ENCODE assay signal across 23 cellular contexts in the genomic region with DNA sequence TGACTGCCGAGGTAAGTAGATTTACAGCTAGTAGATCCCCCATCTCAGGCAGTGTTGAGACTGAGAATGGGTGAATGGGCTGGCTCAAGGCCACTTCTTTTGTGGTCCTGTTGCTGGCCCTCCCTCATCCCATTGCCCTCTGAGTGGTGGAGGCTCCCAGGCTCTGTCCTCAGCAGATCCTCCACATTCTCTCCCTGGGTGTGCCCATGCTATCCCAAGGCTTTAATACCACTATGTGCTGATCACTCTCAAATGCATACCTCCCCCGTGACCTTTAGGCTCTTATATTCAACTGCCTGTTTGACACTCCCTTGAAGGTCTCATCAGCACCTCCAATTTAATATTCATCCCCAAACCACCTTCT.
DNase-seq lines count a peak whose midpoint lies in the region; ATAC-seq, FAIRE-seq and TF ChIP-seq lines count a peak whose summit lies in the region.
"Had no signal": no experiment of that assay in that cellular context is flagged by ENCODE, and none has a peak within 500 bp of the region (broad histone marks: within the 10 kb centered on the region; RNA-seq: fewer than 3 reads in every experiment).

No MANE protein-coding gene starts in this region.

- no peak for TF ChIP-seq CTCF in GM20000 (IDR thresholded peaks at IDR 0.05; ENCODE audit: extremely low read depth, missing control alignments)
- no peak for TF ChIP-seq CTCF in RWPE1 (conservative IDR thresholded peaks at IDR 0.05; ENCODE audit: low read depth)

- ATAC-seq in activated CD8-positive, alpha-beta memory T cell treated with anti-CD3 and anti-CD28 coated beads, Interleukin-2, amount 10 ng/mL, durations not matched to agents 7 days and 5 days = no peak
- ATAC-seq: A549; CD8-positive, alpha-beta T cell had no signal

- DNase-seq in activated CD8-positive, alpha-beta memory T cell treated with anti-CD3 and anti-CD28 coated beads, Interleukin-2, amount 10 ng/mL, durations not matched to agents 7 days and 5 days = peak; percentile 21
- no peak for DNase-seq in activated CD8-positive, alpha-beta memory T cell treated with anti-CD3 and anti-CD28 coated beads, Interleukin-2, amount 50 U/mL, for 48 hours
- DNase-seq in mucosa of gallbladder (ENCODE audit: low spot score) (peak; percentile 1), urothelium cell line (ENCODE audit: low spot score) (no peak), GM20000 (ENCODE audit: low spot score) (no peak), RWPE1 (ENCODE audit: low spot score) (no peak)
- no peak for DNase-seq in stimulated activated CD4-positive, alpha-beta T cell treated with anti-CD3 and anti-CD28 coated beads, Interleukin-4, amount 100 ng/mL, for 1 hour
- DNase-seq: AML-193; Caco-2; Calu3; CD4-positive, alpha-beta T cell; CD8-positive, alpha-beta T cell; DMS79 treated with DMSO at 0.1 percent for 48 hours; GF-D8 had no signal

- no peaks in the 10 kb centered on the region for H3K36me3 Mint-ChIP-seq in activated CD8-positive, alpha-beta memory T cell treated with anti-CD3 and anti-CD28 coated beads, Interleukin-2, amount 10 ng/mL, durations not matched to agents 7 days and 5 days
- H3K36me3 Mint-ChIP-seq: CD8-positive, alpha-beta T cell had no signal

- no peaks in the 10 kb centered on the region for H3K4me1 Mint-ChIP-seq in activated CD8-positive, alpha-beta memory T cell treated with anti-CD3 and anti-CD28 coated beads, Interleukin-2, amount 10 ng/mL, durations not matched to agents 7 days and 5 days
- H3K4me1 Mint-ChIP-seq: B cell had no signal

- H3K27ac Mint-ChIP-seq in activated CD8-positive, alpha-beta memory T cell treated with anti-CD3 and anti-CD28 coated beads, Interleukin-2, amount 10 ng/mL, durations not matched to agents 7 days and 5 days = no peak overlapping the region
- H3K27ac Mint-ChIP-seq: B cell; CD4-positive, alpha-beta T cell; CD8-positive, alpha-beta T cell had no signal

- no peaks in the 10 kb centered on the region for H3K27me3 Mint-ChIP-seq in activated CD8-positive, alpha-beta memory T cell treated with anti-CD3 and anti-CD28 coated beads, Interleukin-2, amount 10 ng/mL, durations not matched to agents 7 days and 5 days

- no peak overlapping the region for H3K27ac ChIP-seq in RWPE1
- H3K27ac ChIP-seq: 22Rv1; A549; BLaER1 treated with 17β-estradiol and CSF1 and Interleukin-3, amounts not matched to agents 10 nM and 100 nM; C4-2B had no signal

- POLR2A ChIA-PET in RWPE1 (lab: Yijun Ruan, JAX; ENCODE audit: low non-redundant PET) = no interaction called here

- no peak overlapping the region for H3K4me3 Mint-ChIP-seq in activated CD8-positive, alpha-beta memory T cell treated with anti-CD3 and anti-CD28 coated beads, Interleukin-2, amount 10 ng/mL, durations not matched to agents 7 days and 5 days
- H3K4me3 Mint-ChIP-seq: B cell; CD4-positive, alpha-beta T cell; CD8-positive, alpha-beta T cell had no signal

- FAIRE-seq in urothelium cell line (lab: Jason Lieb, UNC) = peak; percentile 35
- FAIRE-seq: A549, D721Med, G401.6, GM12891, GM19239 had no signal

- CTCF ChIA-PET in activated CD8-positive, alpha-beta memory T cell treated with anti-CD3 and anti-CD28 coated beads, Interleukin-2, amount 10 ng/mL, durations not matched to agents 7 days and 5 days (lab: Charles Lee) = no interaction called here
- CTCF ChIA-PET in RWPE1 (lab: Yijun Ruan, JAX) = no interaction called here

- peaks cover 2% of the 10 kb centered on the region for H3K9me3 Mint-ChIP-seq in activated CD8-positive, alpha-beta memory T cell treated with anti-CD3 and anti-CD28 coated beads, Interleukin-2, amount 10 ng/mL, durations not matched to agents 7 days and 5 days (ENCODE audit: low read depth)

Comparison
In these comparisons a context has a peak if more than half of its experiments do, and no peak if none do; other contexts are left out.
1. DNase-seq: peak in activated CD8-positive, alpha-beta memory T cell treated with anti-CD3 and anti-CD28 coated beads, Interleukin-2, amount 10 ng/mL, durations not matched to agents 7 days and 5 days (single experiment) and mucosa of gallbladder (single experiment); none in activated CD8-positive, alpha-beta memory T cell treated with anti-CD3 and anti-CD28 coated beads, Interleukin-2, amount 50 U/mL, for 48 hours (single experiment), urothelium cell line (single experiment), stimulated activated CD4-positive, alpha-beta T cell treated with anti-CD3 and anti-CD28 coated beads, Interleukin-4, amount 100 ng/mL, for 1 hour (single experiment), GM20000 (single experiment) and RWPE1 (single experiment).